22 cellular contexts compared by ENCODE assay signal in the genomic region with DNA sequence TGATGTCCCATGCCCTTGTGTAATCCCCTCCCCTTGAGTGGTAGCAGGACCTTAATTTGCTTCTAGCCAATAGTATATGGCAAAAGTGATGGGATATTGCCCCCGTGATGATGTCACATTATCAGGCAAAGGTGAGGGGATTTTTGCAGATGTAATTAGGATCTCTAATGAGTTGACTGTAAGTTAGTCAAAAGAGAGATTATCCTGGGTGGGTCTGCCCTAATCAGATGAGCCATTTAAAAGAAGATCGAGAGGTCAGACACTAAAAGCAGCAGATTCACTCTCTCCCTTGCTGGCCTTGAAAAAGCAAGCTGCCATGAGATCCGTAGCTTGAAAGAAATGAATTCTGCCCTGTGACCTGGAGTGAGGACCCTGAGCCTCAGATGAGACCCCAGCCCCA. TPM values are rescaled to one million over a fixed set of nuclear protein-coding genes. Genes with fewer than 3 reads are reported as not detected.
A peak's percentile ranks its signal among the peaks of the same experiment; 100 is the strongest.
DNase-seq lines count a peak whose midpoint lies in the region; ATAC-seq, FAIRE-seq and TF ChIP-seq lines count a peak whose summit lies in the region.
"Had no signal": no experiment of that assay in that cellular context is flagged by ENCODE, and none has a peak within 500 bp of the region (broad histone marks: within the 10 kb centered on the region; RNA-seq: fewer than 3 reads in every experiment).

No MANE protein-coding gene starts in this region.

- H3K4me3 ChIP-seq in BLaER1 (no peak overlapping the region), Panc1 (ENCODE audit: low read depth in 2 of 2, low read length in 2 of 2) (no peak overlapping the region), HepG2 (replicated peaks in 1 of 3; ENCODE audit: insufficient read depth in 1 of 3, low read depth in 2 of 3, low read length in 3 of 3) (no peak overlapping the region), gastrocnemius medialis (no peak overlapping the region)
- H3K4me3 ChIP-seq: adrenal gland, ovary, smooth muscle cell, thoracic aorta had no signal

- FAIRE-seq in HepG2 (lab: Jason Lieb, UNC) = no peak
- FAIRE-seq: endothelial cell of umbilical vein, H1 had no signal

- peak overlapping the region; percentile 91 for H3K4me2 ChIP-seq in BLaER1
- H3K4me2 ChIP-seq in HepG2 (ENCODE audit: low read depth, low read length) = 0 out of 2 replicates have a peak overlapping the region, but pooled peaks have one; percentile 5
- H3K4me2 ChIP-seq: smooth muscle cell had no signal

- H4K20me1 ChIP-seq in BLaER1 = no peaks in the 10 kb centered on the region
- no peaks in the 10 kb centered on the region for H4K20me1 ChIP-seq in HepG2 (ENCODE audit: insufficient read depth, low read length)

- H3K9ac ChIP-seq in BLaER1 = no peak overlapping the region; the same call in 1 of the 2 replicates
- H3K9ac ChIP-seq in HepG2 (ENCODE audit: insufficient read depth, low read depth, low read length) = no peak overlapping the region

- H3K9me3 ChIP-seq in BLaER1 (no peaks in the 10 kb centered on the region), Panc1 (ENCODE audit: control insufficient read depth, insufficient read depth, low read depth, low read length) (no peaks in the 10 kb centered on the region), HepG2 (ENCODE audit: low read length) (no peaks in the 10 kb centered on the region), gastrocnemius medialis (no peaks in the 10 kb centered on the region)
- H3K9me3 ChIP-seq: adrenal gland, ovary, thoracic aorta had no signal

- CTCF ChIA-PET in Panc1 (lab: Charles Lee) (no interaction called here), HepG2 (lab: Yijun Ruan, JAX; ENCODE audit: low intra/inter-chr PET ratio, low total read pairs) (no interaction called here)

- no peak for TF ChIP-seq POLR2A in HepG2 (IDR thresholded peaks at IDR 0.05; ENCODE audit: insufficient read depth in 1 of 2, low read depth in 2 of 2, low read length in 2 of 2)
- TF ChIP-seq POLR2A in gastrocnemius medialis (IDR thresholded peaks at IDR 0.05) = no peak

- POLR2A ChIA-PET in Panc1 (lab: Charles Lee) = interaction anchor here (0.6 kb wide), 2 partner anchors 20 to 30 kb away, joined by 3 to 6 read pairs; no protein-coding TSS in a partner anchor
- POLR2A ChIA-PET in HepG2 (lab: Yijun Ruan, JAX) = interaction anchor here (0.8 to 1.2 kb wide), 2 partner anchors 9 to 75 kb away, joined by 3 read pairs; no protein-coding TSS in a partner anchor

- no peaks in the 10 kb centered on the region for H3K79me2 ChIP-seq in HepG2 (ENCODE audit: insufficient read depth, low read length)

- intact Hi-C loops in Panc1 (cut with micrococcal nuclease; ENCODE audit: unreplicated experiment) (no loop called here), HepG2 (cut with micrococcal nuclease; ENCODE audit: unreplicated experiment) (no loop called here), gastrocnemius medialis (cut with DNase I; ENCODE audit: low total_unique reads) (no loop called here)

- H2AFZ ChIP-seq in HepG2 (ENCODE audit: low read length) = no peak overlapping the region

- TF ChIP-seq CTCF in Panc1 (IDR thresholded peaks at IDR 0.05) = no peak
- TF ChIP-seq CTCF in HepG2 (CRISPR knock-in tag; IDR thresholded peaks at IDR 0.05) = no peak
- no peak for TF ChIP-seq CTCF in gastrocnemius medialis (IDR thresholded peaks at IDR 0.05 in 4 of 5, conservative IDR thresholded peaks at IDR 0.05 in 1 of 5)

- TF ChIP-seq RAD21 in HepG2 (CRISPR knock-in tag; IDR thresholded peaks at IDR 0.05) = no peak

- DNase-seq in Panc1 (ENCODE audit: low read depth, low spot score) (no peak), HepG2 (ENCODE audit: low spot score) (no peak), gastrocnemius medialis (no peak), NCI-H69 (lab: John Stamatoyannopoulos, UW) (no peak), HK-2 (ENCODE audit: unreplicated experiment) (no peak)
- DNase-seq in effector CD4-positive, alpha-beta T cell = no peak
- DNase-seq: activated CD4-positive, alpha-beta T cell treated with anti-CD3 and anti-CD28 coated beads for 4 hours; activated CD8-positive, alpha-beta memory T cell treated with anti-CD3 and anti-CD28 coated beads, Interleukin-2, amount 10 ng/mL, durations not matched to agents 7 days and 5 days; CD8-positive, alpha-beta memory T cell; cerebellar nuclear complex; DMS79 treated with DMSO at 0.1 percent for 48 hours; foreskin fibroblast; NCI-H1436 treated with DMSO at 0.1 percent for 48 hours; stimulated activated CD8-positive, alpha-beta memory T cell treated with anti-CD3 and anti-CD28 coated beads, Interleukin-4, amount 100 ng/mL, for 48 hours had no signal

- in situ Hi-C loops in Panc1 (cut with HindIII; ENCODE audit: low pct_unique_long_range_greater_than_20kb, low sequenced_read_pairs) = no loop called here
- in situ Hi-C loops in HepG2 (cut with HindIII; ENCODE audit: extremely low pct_ligation_motif_present, low pct_unique_long_range_greater_than_20kb) = no loop called here
- in situ Hi-C loops in gastrocnemius medialis (cut with MboI; ENCODE audit: low sequenced_read_pairs in 4 of 4) = no loop called here

- H3K4me1 ChIP-seq in BLaER1 (peaks cover 99% of the 10 kb centered on the region), Panc1 (ENCODE audit: control insufficient read depth, insufficient read depth, low read length) (peaks cover under 1% of the 10 kb centered on the region; the same call in 1 of the 2 replicates), HepG2 (ENCODE audit: insufficient read depth, low read length) (peaks cover 42% of the 10 kb centered on the region), gastrocnemius medialis (peaks cover 69 to 80% of the 10 kb centered on the region in 2 donors)

- H3K36me3 ChIP-seq in BLaER1 (no peaks in the 10 kb centered on the region), Panc1 (ENCODE audit: control insufficient read depth, insufficient read depth, low read length) (no peaks in the 10 kb centered on the region), HepG2 (replicated peaks in 1 of 2; ENCODE audit: control insufficient read depth in 1 of 2, insufficient read depth in 2 of 2, low read length in 2 of 2) (no peaks in the 10 kb centered on the region), gastrocnemius medialis (no peaks in the 10 kb centered on the region)
- H3K36me3 ChIP-seq: adrenal gland, ovary, thoracic aorta had no signal

- 33% methylated on average over 3 of the region's 3 CpGs for WGBS in HepG2 (ENCODE audit: low lambda C conversion rate)

- BruUV-seq in Panc1 (replicated peaks; lab: Mats Ljungman, UMichigan) (no TSS peak), HepG2 (replicated peaks; lab: Mats Ljungman, UMichigan) (no TSS peak)

- no peaks in the 10 kb centered on the region for H3K27me3 ChIP-seq in BLaER1
- no peaks in the 10 kb centered on the region for H3K27me3 ChIP-seq in Panc1 (ENCODE audit: control insufficient read depth, insufficient read depth, low read length)
- H3K27me3 ChIP-seq in HepG2 (ENCODE audit: control insufficient read depth in 1 of 2, insufficient read depth in 2 of 2, low read length in 2 of 2) = no peaks in the 10 kb centered on the region; a peak in 1 of 5 replicates
- H3K27me3 ChIP-seq in gastrocnemius medialis = no peaks in the 10 kb centered on the region
- H3K27me3 ChIP-seq: adrenal gland, ovary had no signal

- H3K27ac ChIP-seq in BLaER1 = peak overlapping the region; percentile 74
- H3K27ac ChIP-seq in Panc1 (ENCODE audit: low read length) = peak overlapping the region; percentile 35; the same call in 1 of the 2 replicates
- H3K27ac ChIP-seq in HepG2 (ENCODE audit: extremely low read length, insufficient read depth, low read length) = no peak overlapping the region
- H3K27ac ChIP-seq in gastrocnemius medialis = peak overlapping the region; percentile 93 to 100 (median 98)

- no peak for TF ChIP-seq EP300 in HepG2 (IDR thresholded peaks at IDR 0.05; ENCODE audit: low read depth in 2 of 2, low read length in 2 of 2)
- TF ChIP-seq EP300 in HepG2 (CRISPR knock-in tag; IDR thresholded peaks at IDR 0.05; ENCODE audit: borderline replicate concordance) = no peak

- no peak for ATAC-seq in Panc1
- no peak for ATAC-seq in HepG2
- ATAC-seq in gastrocnemius medialis = no peak
- ATAC-seq in GM21367 (IDR thresholded peaks at IDR 0.05; ENCODE audit: unreplicated experiment) = no peak
- ATAC-seq: activated CD8-positive, alpha-beta memory T cell treated with anti-CD3 and anti-CD28 coated beads, Interleukin-2, amount 10 ng/mL, durations not matched to agents 7 days and 5 days had no signal

TF ChIP-seq in HepG2, 621 proteins besides CTCF, POLR2A, EP300 and RAD21:
- no peak for TF ChIP-seq CHD2 (IDR thresholded peaks at IDR 0.05; ENCODE audit: low read depth, low read length)

RNA-seq across cellular contexts. Expression of a gene that starts 50.1 kb away (rescaled TPM):
- total RNA-seq in Panc1 (2021; ENCODE audit: unreplicated experiment) = 45.0 TPM
- 28.9 TPM for polyA plus RNA-seq in Panc1 (2012; ENCODE audit: insufficient read length)
- total RNA-seq in HepG2 (2016; rRNA removed; fragmentation: Illumina TruSeq; extraction: Trizol) = 31.0 and 37.7 TPM in 2 replicates
- 8.0 and 10.9 TPM in 2 replicates for total RNA-seq in HepG2 (2016; cell fraction: cytosol; rRNA removed; fragmentation: Illumina TruSeq; extraction: Trizol; ENCODE audit: low read depth)
- 33.0 and 39.2 TPM in 2 replicates for total RNA-seq in HepG2 (2016; cell fraction: insoluble cytoplasmic fraction; rRNA removed; fragmentation: Illumina TruSeq; extraction: Trizol)
- 9.9 and 14.5 TPM in 2 replicates for total RNA-seq in HepG2 (2016; cell fraction: membrane; rRNA removed; fragmentation: Illumina TruSeq; extraction: Trizol)
- 49.3 and 51.0 TPM in 2 replicates for total RNA-seq in HepG2 (2016; cell fraction: nucleus; rRNA removed; fragmentation: Illumina TruSeq; extraction: Trizol)
- polyA plus RNA-seq in HepG2 (2011; rRNA removed) = 58.7 and 67.0 TPM in 2 replicates
- 15.2 and 18.3 TPM in 2 replicates for polyA plus RNA-seq in HepG2 (2011; cell fraction: cytosol; rRNA removed)
- polyA plus RNA-seq in HepG2 (2011; cell fraction: nucleus; rRNA removed) = 127 and 145 TPM in 2 replicates
- polyA plus RNA-seq in HepG2 (2012) = 31.2 and 34.3 TPM in 2 replicates
- 1.00 and 1.2 TPM in 2 replicates for polyA plus RNA-seq in HepG2 (2016; cell fraction: cytosol; fragmentation: Illumina TruSeq; extraction: Trizol; ENCODE audit: low read depth)
- polyA plus RNA-seq in HepG2 (2016; cell fraction: insoluble cytoplasmic fraction; fragmentation: Illumina TruSeq; extraction: Trizol; ENCODE audit: low read depth) = 26.8 and 27.3 TPM in 2 replicates
- polyA plus RNA-seq in HepG2 (2016; cell fraction: membrane; fragmentation: Illumina TruSeq; extraction: Trizol; ENCODE audit: low read depth) = 3.6 and 4.1 TPM in 2 replicates
- polyA plus RNA-seq in HepG2 (2016; cell fraction: nucleus; fragmentation: Illumina TruSeq; extraction: Trizol; ENCODE audit: insufficient read depth, low read depth) = 121 and 134 TPM in 2 replicates
- 15.4 and 29.8 TPM in 2 replicates for polyA minus RNA-seq in HepG2 (2011; rRNA and poly(A)+ RNA removed; ENCODE audit: low replicate concordance)
- 10.9 and 11.5 TPM in 2 replicates for polyA minus RNA-seq in HepG2 (2011; cell fraction: cytosol; rRNA and poly(A)+ RNA removed)
- polyA minus RNA-seq in HepG2 (2011; cell fraction: nucleus; rRNA and poly(A)+ RNA removed) = 73.5 and 78.7 TPM in 2 replicates
- 10 to 100 TPM in 1 of 4 donors, 1 to 10 TPM in 3; 5.7 to 11.9 (median 8.2) TPM for total RNA-seq in gastrocnemius medialis
